In genomic region chr6:144757730-144758129, GRCh38 we compare ENCODE assay signal across 29 cellular contexts.
"Had no signal": no experiment of that assay in that cellular context is flagged by ENCODE, and none has a peak within 500 bp of the region (broad histone marks: within the 10 kb centered on the region; RNA-seq: fewer than 3 reads in every experiment).

No MANE protein-coding gene starts in this region.

- H3K9me3 ChIP-seq: ascending aorta, gastroesophageal sphincter, ovary, prostate gland, sigmoid colon, uterus had no signal

- DNase-seq: activated CD4-positive, alpha-beta memory T cell treated with anti-CD3 and anti-CD28 coated beads for 36 hours; activated CD4-positive, alpha-beta T cell treated with anti-CD3 and anti-CD28 coated beads, Interleukin-2, amount 10 ng/mL, durations not matched to agents 24 days and 14 days; activated CD4-positive, CD25-positive, alpha-beta regulatory T cell treated with anti-CD3 and anti-CD28 coated beads, Interleukin-2, amount 50 U/mL, for 72 hours; activated CD8-positive, alpha-beta memory T cell treated with anti-CD3 and anti-CD28 coated beads, Interleukin-2, amount 50 U/mL, for 4 hours; activated effector memory CD4-positive, alpha-beta T cell treated with anti-CD3 and anti-CD28 coated beads, Interleukin-2, amount 50 U/mL, for 16 hours; activated naive CD4-positive, alpha-beta T cell treated with anti-CD3 and anti-CD28 coated beads, Interleukin-2, amount 10 ng/mL, durations not matched to agents 7 days and 5 days; activated naive CD8-positive, alpha-beta T cell treated with anti-CD3 and anti-CD28 coated beads, Interleukin-2, amount 10 ng/mL, durations not matched to agents 7 days and 5 days; activated T-cell treated with anti-CD3 and anti-CD28 coated beads, Interleukin-2, amount 50 U/mL, for 1 hour; brain microvascular endothelial cell; dorsolateral prefrontal cortex; effector memory CD4-positive, alpha-beta T cell; midbrain; naive thymus-derived CD4-positive, alpha-beta T cell; ovary; sigmoid colon; stimulated activated CD4-positive, alpha-beta T cell treated with anti-CD3 and anti-CD28 coated beads, Interleukin-1b, Interleukin-23, amount 100 ng/mL, for 48 hours; stimulated activated CD4-positive, alpha-beta T cell treated with anti-CD3 and anti-CD28 coated beads, Interleukin-4, amount 100 ng/mL, for 4 hours; stimulated activated CD8-positive, alpha-beta memory T cell treated with anti-CD3 and anti-CD28 coated beads, Interleukin-4, amount 100 ng/mL, for 48 hours; stimulated activated naive CD8-positive, alpha-beta T cell treated with anti-CD3 and anti-CD28 coated beads, Interleukin-15, amount 100 ng/mL, for 72 hours; substantia nigra; uterus had no signal

- H3K4me3 ChIP-seq: ascending aorta, coronary artery, dorsolateral prefrontal cortex, gastroesophageal sphincter, hepatocyte, ovary, prostate gland, sigmoid colon, smooth muscle cell, uterus had no signal

- H3K27ac ChIP-seq: ascending aorta, brain microvascular endothelial cell, coronary artery, dorsolateral prefrontal cortex, gastroesophageal sphincter, hepatocyte, ovary, prostate gland, sigmoid colon, uterus had no signal

- H3K4me1 ChIP-seq: prostate gland, sigmoid colon, uterus had no signal

- FAIRE-seq: keratinocyte had no signal

- H3K27me3 ChIP-seq: ascending aorta, brain microvascular endothelial cell, dorsolateral prefrontal cortex, gastroesophageal sphincter, hepatocyte, ovary, sigmoid colon, uterus had no signal

- H3K36me3 ChIP-seq: brain microvascular endothelial cell, ovary, prostate gland, sigmoid colon, uterus had no signal

- ATAC-seq: gastroesophageal sphincter; naive thymus-derived CD4-positive, alpha-beta T cell; stimulated activated memory B cell treated with anti-CD40 and anti-IgM and Interleukin-4, amounts not matched to agents 10 μg/mL and 1 μg/mL and 100 μg/mL, for 72 hours; stimulated activated naive CD8-positive, alpha-beta T cell treated with anti-CD3 and anti-CD28 coated beads, Interleukin-15, amount 100 ng/mL, for 72 hours had no signal
